In the genomic region with DNA sequence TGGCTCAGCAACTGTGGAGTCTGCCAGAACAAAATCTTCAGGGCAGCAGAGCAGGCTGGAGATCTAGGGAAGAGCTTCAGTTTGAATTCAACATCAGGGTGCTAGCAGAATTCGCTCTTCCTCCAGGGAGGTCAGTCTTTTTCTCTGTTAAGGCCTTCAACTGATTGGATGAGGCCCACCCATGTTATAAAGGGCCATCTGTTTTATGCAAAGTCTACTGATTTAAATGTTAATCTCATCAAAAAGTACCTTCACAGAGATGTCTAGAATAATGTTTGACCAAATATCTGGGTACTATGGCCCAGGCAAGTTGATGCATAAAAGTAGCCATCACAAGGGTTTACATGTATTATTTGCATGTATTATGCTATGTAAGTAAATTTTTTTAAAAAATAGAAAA, we compare ENCODE assay signal across 39 cellular contexts.
"Had no signal": no experiment of that assay in that cellular context is flagged by ENCODE, and none has a peak within 500 bp of the region (broad histone marks: within the 10 kb centered on the region; RNA-seq: fewer than 3 reads in every experiment).

No MANE protein-coding gene starts in this region.

- ATAC-seq: activated naive CD4-positive, alpha-beta T cell treated with anti-CD3 and anti-CD28 coated beads, Interleukin-2, amount 50 U/mL, for 72 hours; activated naive CD8-positive, alpha-beta T cell treated with anti-CD3 and anti-CD28 coated beads, Interleukin-2, amount 50 U/mL, for 24 hours; activated T-cell treated with anti-CD3 and anti-CD28 coated beads, Interleukin-2, amount 50 U/mL, for 4 hours; activated T-cell treated with anti-CD3 and anti-CD28 coated beads, Interleukin-2, amount 50 U/mL, for 72 hours; body of pancreas had no signal

- H3K4me3 Mint-ChIP-seq: activated naive CD4-positive, alpha-beta T cell treated with anti-CD3 and anti-CD28 coated beads for 36 hours; activated naive CD4-positive, alpha-beta T cell treated with anti-CD3 and anti-CD28 coated beads, Interleukin-2, amount 10 ng/mL, durations not matched to agents 7 days and 5 days; activated naive CD4-positive, alpha-beta T cell treated with anti-CD3 and anti-CD28 coated beads, Interleukin-2, amount 50 U/mL, for 24 hours; activated naive CD8-positive, alpha-beta T cell; activated naive CD8-positive, alpha-beta T cell treated with anti-CD3 and anti-CD28 coated beads for 36 hours; activated naive CD8-positive, alpha-beta T cell treated with anti-CD3 and anti-CD28 coated beads, Interleukin-2, amount 10 ng/mL, durations not matched to agents 7 days and 5 days; activated naive CD8-positive, alpha-beta T cell treated with anti-CD3 and anti-CD28 coated beads, Interleukin-2, amount 50 U/mL, for 24 hours; activated T-cell treated with anti-CD3 and anti-CD28 coated beads, Interleukin-2, amount 50 U/mL, for 24 hours; activated T-cell treated with anti-CD3 and anti-CD28 coated beads, Interleukin-2, amount 50 U/mL, for 4 hours; activated T-cell treated with anti-CD3 and anti-CD28 coated beads, Interleukin-2, amount 50 U/mL, for 72 hours; activated T-helper 1 cell treated with anti-CD3 and anti-CD28 coated beads, Interleukin-12 subunit alpha, Interleukin-12 subunit beta, Interleukin-2, Interleukin-4 antibody, amounts not matched to agents 30 ng/mL and 10 ng/mL and 1 ng/mL, durations not matched to agents 14 hours and 24 hours and 36 hours; brain; central memory CD8-positive, alpha-beta T cell had no signal

- H3K4me3 ChIP-seq: adrenal gland, ascending aorta, body of pancreas, breast epithelium, cardiac muscle cell had no signal

- H3K9me3 ChIP-seq: adrenal gland, ascending aorta, body of pancreas, breast epithelium had no signal

- FAIRE-seq: astrocyte, bronchial epithelial cell had no signal

- DNase-seq: activated effector memory CD4-positive, alpha-beta T cell treated with anti-CD3 and anti-CD28 coated beads, Interleukin-2, amount 50 U/mL, for 16 hours; activated effector memory CD4-positive, alpha-beta T cell treated with Interleukin-2 at 50 U/mL for 16 hours; activated gamma-delta T cell; activated gamma-delta T cell treated with Interleukin-2 at 50 U/mL for 16 hours; activated naive CD4-positive, alpha-beta T cell; activated naive CD4-positive, alpha-beta T cell treated with anti-CD3 and anti-CD28 coated beads for 36 hours; activated naive CD4-positive, alpha-beta T cell treated with anti-CD3 and anti-CD28 coated beads, Interleukin-2, amount 10 ng/mL, durations not matched to agents 7 days and 5 days; activated naive CD4-positive, alpha-beta T cell treated with anti-CD3 and anti-CD28 coated beads, Interleukin-2, amount 50 U/mL, for 16 hours; activated naive CD4-positive, alpha-beta T cell treated with Interleukin-2 at 50 U/mL for 16 hours; activated naive CD8-positive, alpha-beta T cell treated with anti-CD3 and anti-CD28 coated beads for 36 hours; activated naive CD8-positive, alpha-beta T cell treated with anti-CD3 and anti-CD28 coated beads, Interleukin-2, amount 10 ng/mL, durations not matched to agents 7 days and 5 days; activated naive CD8-positive, alpha-beta T cell treated with anti-CD3 and anti-CD28 coated beads, Interleukin-2, amount 50 U/mL, for 24 hours; activated T-cell treated with anti-CD3 and anti-CD28 coated beads, Interleukin-2, amount 50 U/mL, for 1 hour; activated T-cell treated with anti-CD3 and anti-CD28 coated beads, Interleukin-2, amount 50 U/mL, for 24 hours; activated T-cell treated with anti-CD3 and anti-CD28 coated beads, Interleukin-2, amount 50 U/mL, for 4 hours; activated T-cell treated with anti-CD3 and anti-CD28 coated beads, Interleukin-2, amount 50 U/mL, for 48 hours; activated T-cell treated with anti-CD3 and anti-CD28 coated beads, Interleukin-2, amount 50 U/mL, for 72 hours; adrenal gland; amniotic stem cell; amygdala; anterior cingulate cortex; aorta; body of pancreas; brain microvascular endothelial cell; caudate nucleus; central memory CD4-positive, alpha-beta T cell; cerebellar nuclear complex had no signal

- H3K27me3 Mint-ChIP-seq: activated naive CD4-positive, alpha-beta T cell treated with anti-CD3 and anti-CD28 coated beads, Interleukin-2, amount 10 ng/mL, durations not matched to agents 7 days and 5 days; activated naive CD4-positive, alpha-beta T cell treated with anti-CD3 and anti-CD28 coated beads, Interleukin-2, amount 50 U/mL, for 24 hours; activated naive CD8-positive, alpha-beta T cell; activated naive CD8-positive, alpha-beta T cell treated with anti-CD3 and anti-CD28 coated beads for 36 hours; activated naive CD8-positive, alpha-beta T cell treated with anti-CD3 and anti-CD28 coated beads, Interleukin-2, amount 10 ng/mL, durations not matched to agents 7 days and 5 days; activated naive CD8-positive, alpha-beta T cell treated with anti-CD3 and anti-CD28 coated beads, Interleukin-2, amount 50 U/mL, for 24 hours; activated T-cell treated with anti-CD3 and anti-CD28 coated beads, Interleukin-2, amount 50 U/mL, for 24 hours; brain; central memory CD8-positive, alpha-beta T cell had no signal

- H3K27ac ChIP-seq: adrenal gland, ascending aorta, body of pancreas, brain microvascular endothelial cell, breast epithelium, cardiac muscle cell had no signal

- H3K9me3 Mint-ChIP-seq: activated naive CD4-positive, alpha-beta T cell treated with anti-CD3 and anti-CD28 coated beads for 36 hours; activated naive CD4-positive, alpha-beta T cell treated with anti-CD3 and anti-CD28 coated beads, Interleukin-2, amount 10 ng/mL, durations not matched to agents 7 days and 5 days; activated naive CD4-positive, alpha-beta T cell treated with anti-CD3 and anti-CD28 coated beads, Interleukin-2, amount 50 U/mL, for 24 hours; activated naive CD8-positive, alpha-beta T cell treated with anti-CD3 and anti-CD28 coated beads for 36 hours; activated naive CD8-positive, alpha-beta T cell treated with anti-CD3 and anti-CD28 coated beads, Interleukin-2, amount 10 ng/mL, durations not matched to agents 7 days and 5 days; activated naive CD8-positive, alpha-beta T cell treated with anti-CD3 and anti-CD28 coated beads, Interleukin-2, amount 50 U/mL, for 24 hours; activated T-cell treated with anti-CD3 and anti-CD28 coated beads, Interleukin-2, amount 50 U/mL, for 24 hours; activated T-cell treated with anti-CD3 and anti-CD28 coated beads, Interleukin-2, amount 50 U/mL, for 4 hours; activated T-cell treated with anti-CD3 and anti-CD28 coated beads, Interleukin-2, amount 50 U/mL, for 72 hours; activated T-helper 1 cell treated with anti-CD3 and anti-CD28 coated beads, Interleukin-12 subunit alpha, Interleukin-12 subunit beta, Interleukin-2, Interleukin-4 antibody, amounts not matched to agents 30 ng/mL and 10 ng/mL and 1 ng/mL, durations not matched to agents 14 hours and 24 hours and 36 hours; activated T-helper 2 cell treated with anti-CD3 and anti-CD28 coated beads, Interferon-gamma antibody, Interleukin-2, Interleukin-4, amounts not matched to agents 10 μg/mL and 5 μg/mL and 100 μg/mL, durations not matched to agents 14 hours and 24 hours and 36 hours; central memory CD8-positive, alpha-beta T cell had no signal

- H3K4me1 ChIP-seq: body of pancreas, breast epithelium had no signal

- H3K27ac Mint-ChIP-seq: activated naive CD4-positive, alpha-beta T cell treated with anti-CD3 and anti-CD28 coated beads for 36 hours; activated naive CD4-positive, alpha-beta T cell treated with anti-CD3 and anti-CD28 coated beads, Interleukin-2, amount 10 ng/mL, durations not matched to agents 7 days and 5 days; activated naive CD4-positive, alpha-beta T cell treated with anti-CD3 and anti-CD28 coated beads, Interleukin-2, amount 50 U/mL, for 24 hours; activated naive CD4-positive, alpha-beta T cell treated with anti-CD3 and anti-CD28 coated beads, Interleukin-2, amount 50 U/mL, for 72 hours; activated naive CD8-positive, alpha-beta T cell; activated naive CD8-positive, alpha-beta T cell treated with anti-CD3 and anti-CD28 coated beads for 36 hours; activated naive CD8-positive, alpha-beta T cell treated with anti-CD3 and anti-CD28 coated beads, Interleukin-2, amount 10 ng/mL, durations not matched to agents 7 days and 5 days; activated naive CD8-positive, alpha-beta T cell treated with anti-CD3 and anti-CD28 coated beads, Interleukin-2, amount 50 U/mL, for 24 hours; activated T-cell treated with anti-CD3 and anti-CD28 coated beads, Interleukin-2, amount 50 U/mL, for 24 hours; activated T-cell treated with anti-CD3 and anti-CD28 coated beads, Interleukin-2, amount 50 U/mL, for 72 hours; activated T-helper 1 cell treated with anti-CD3 and anti-CD28 coated beads, Interleukin-12 subunit alpha, Interleukin-12 subunit beta, Interleukin-2, Interleukin-4 antibody, amounts not matched to agents 30 ng/mL and 10 ng/mL and 1 ng/mL, durations not matched to agents 14 hours and 24 hours and 36 hours; activated T-helper 2 cell treated with anti-CD3 and anti-CD28 coated beads, Interferon-gamma antibody, Interleukin-2, Interleukin-4, amounts not matched to agents 10 μg/mL and 5 μg/mL and 100 μg/mL, durations not matched to agents 14 hours and 24 hours and 36 hours; brain had no signal

- H3K27me3 ChIP-seq: adrenal gland, ascending aorta, body of pancreas, brain microvascular endothelial cell, breast epithelium, cardiac muscle cell had no signal

- H3K4me1 Mint-ChIP-seq: activated naive CD4-positive, alpha-beta T cell treated with anti-CD3 and anti-CD28 coated beads, Interleukin-2, amount 10 ng/mL, durations not matched to agents 7 days and 5 days; activated naive CD4-positive, alpha-beta T cell treated with anti-CD3 and anti-CD28 coated beads, Interleukin-2, amount 50 U/mL, for 24 hours; activated naive CD8-positive, alpha-beta T cell treated with anti-CD3 and anti-CD28 coated beads, Interleukin-2, amount 10 ng/mL, durations not matched to agents 7 days and 5 days; activated naive CD8-positive, alpha-beta T cell treated with anti-CD3 and anti-CD28 coated beads, Interleukin-2, amount 50 U/mL, for 24 hours; central memory CD8-positive, alpha-beta T cell had no signal

- H3K36me3 ChIP-seq: adrenal gland, ascending aorta, brain microvascular endothelial cell, breast epithelium, cardiac muscle cell had no signal

- H3K36me3 Mint-ChIP-seq: activated naive CD4-positive, alpha-beta T cell treated with anti-CD3 and anti-CD28 coated beads, Interleukin-2, amount 10 ng/mL, durations not matched to agents 7 days and 5 days; activated naive CD4-positive, alpha-beta T cell treated with anti-CD3 and anti-CD28 coated beads, Interleukin-2, amount 50 U/mL, for 24 hours; activated naive CD4-positive, alpha-beta T cell treated with anti-CD3 and anti-CD28 coated beads, Interleukin-2, amount 50 U/mL, for 72 hours; activated naive CD8-positive, alpha-beta T cell; activated naive CD8-positive, alpha-beta T cell treated with anti-CD3 and anti-CD28 coated beads for 36 hours; activated naive CD8-positive, alpha-beta T cell treated with anti-CD3 and anti-CD28 coated beads, Interleukin-2, amount 10 ng/mL, durations not matched to agents 7 days and 5 days; brain had no signal
